In the genomic region with DNA sequence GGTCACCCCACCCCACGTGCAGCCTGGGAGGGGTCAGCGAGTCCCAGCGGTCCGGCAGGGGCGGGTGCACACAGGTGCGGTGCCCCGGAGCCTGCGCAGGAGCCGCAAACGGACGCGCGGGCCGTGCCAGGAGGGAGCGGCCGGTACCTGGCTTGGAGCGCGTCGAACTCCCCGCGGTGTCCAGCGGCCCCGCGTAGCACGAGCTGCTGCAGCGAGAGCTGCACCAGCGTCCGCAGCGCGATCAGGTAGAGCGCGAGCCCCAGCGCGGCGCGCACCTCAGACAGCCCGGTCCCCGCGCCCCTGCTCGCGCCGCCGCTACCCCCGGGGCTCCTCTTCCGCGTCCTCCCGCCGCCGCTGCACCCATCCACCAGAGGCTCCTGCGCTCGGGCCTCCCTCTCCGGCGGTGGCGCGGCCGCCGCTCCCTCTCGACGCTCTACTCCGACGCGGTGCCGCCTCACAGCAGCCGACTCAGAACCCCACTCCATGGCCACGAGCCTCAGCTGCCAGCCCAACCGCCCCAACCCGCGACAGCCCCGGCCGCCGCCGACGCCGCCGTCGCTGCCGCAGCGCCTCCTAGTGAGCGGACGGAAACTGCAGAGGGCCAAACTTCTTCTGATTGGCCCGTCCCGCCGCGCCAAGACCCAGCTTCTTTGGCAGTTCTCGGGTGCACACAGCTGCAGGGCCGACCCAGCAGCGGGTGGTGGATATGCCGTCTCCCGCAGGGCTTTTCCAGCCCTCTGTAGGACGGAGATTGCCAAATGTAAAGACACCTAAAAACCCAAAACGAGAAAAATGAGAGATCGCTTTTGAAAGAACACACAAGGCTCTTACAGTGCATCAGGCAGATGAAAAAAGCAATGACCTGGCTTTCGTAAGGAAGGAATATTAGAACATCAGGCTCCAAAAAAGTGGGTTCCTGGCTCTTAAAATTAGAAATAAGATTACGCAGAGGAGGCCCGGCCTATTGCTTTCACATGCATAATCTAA, we compare ENCODE assay signal across 8 cellular contexts. TPM values are rescaled to one million over a fixed set of nuclear protein-coding genes. Genes with fewer than 3 reads are reported as not detected.
A peak's percentile ranks its signal among the peaks of the same experiment; 100 is the strongest.
DNase-seq lines count a peak whose midpoint lies in the region; ATAC-seq and TF ChIP-seq lines count a peak whose summit lies in the region.

A gene with protein sequence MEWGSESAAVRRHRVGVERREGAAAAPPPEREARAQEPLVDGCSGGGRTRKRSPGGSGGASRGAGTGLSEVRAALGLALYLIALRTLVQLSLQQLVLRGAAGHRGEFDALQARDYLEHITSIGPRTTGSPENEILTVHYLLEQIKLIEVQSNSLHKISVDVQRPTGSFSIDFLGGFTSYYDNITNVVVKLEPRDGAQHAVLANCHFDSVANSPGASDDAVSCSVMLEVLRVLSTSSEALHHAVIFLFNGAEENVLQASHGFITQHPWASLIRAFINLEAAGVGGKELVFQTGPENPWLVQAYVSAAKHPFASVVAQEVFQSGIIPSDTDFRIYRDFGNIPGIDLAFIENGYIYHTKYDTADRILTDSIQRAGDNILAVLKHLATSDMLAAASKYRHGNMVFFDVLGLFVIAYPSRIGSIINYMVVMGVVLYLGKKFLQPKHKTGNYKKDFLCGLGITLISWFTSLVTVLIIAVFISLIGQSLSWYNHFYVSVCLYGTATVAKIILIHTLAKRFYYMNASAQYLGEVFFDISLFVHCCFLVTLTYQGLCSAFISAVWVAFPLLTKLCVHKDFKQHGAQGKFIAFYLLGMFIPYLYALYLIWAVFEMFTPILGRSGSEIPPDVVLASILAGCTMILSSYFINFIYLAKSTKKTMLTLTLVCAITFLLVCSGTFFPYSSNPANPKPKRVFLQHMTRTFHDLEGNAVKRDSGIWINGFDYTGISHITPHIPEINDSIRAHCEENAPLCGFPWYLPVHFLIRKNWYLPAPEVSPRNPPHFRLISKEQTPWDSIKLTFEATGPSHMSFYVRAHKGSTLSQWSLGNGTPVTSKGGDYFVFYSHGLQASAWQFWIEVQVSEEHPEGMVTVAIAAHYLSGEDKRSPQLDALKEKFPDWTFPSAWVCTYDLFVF (minus strand): TSS at position 575 of the 987 bp plus-strand sequence. CDS start 90 bp downstream, at position 485.

- peak within 1 kb of the TSS; percentile 83 for H3K27ac Mint-ChIP-seq in activated B cell treated with CpG ODN at 0.5 μM for 24 hours

- H3K27ac ChIP-seq in caudate nucleus (ENCODE audit: low read depth, low read length), result peak within 1 kb of the TSS; percentile 81

- H3K4me1 Mint-ChIP-seq in activated B cell treated with CpG ODN at 0.5 μM for 24 hours, result peaks cover 33% of the 10 kb centered on the region

- POLR2A ChIA-PET in activated B cell treated with CpG ODN at 0.5 μM for 24 hours (lab: Charles Lee), result interaction anchor here (0.6 to 1.9 kb wide), 8 partner anchors 175 to 1093 kb away, joined by 3 to 8 read pairs (median 3); a partner anchor contains a TSS

- no peaks in the 10 kb centered on the region for H3K9me3 Mint-ChIP-seq in activated B cell treated with CpG ODN at 0.5 μM for 24 hours

- H3K4me3 Mint-ChIP-seq in activated B cell treated with CpG ODN at 0.5 μM for 24 hours, result peak within 1 kb of the TSS; percentile 90

- ATAC-seq in HG03175 (IDR thresholded peaks at IDR 0.05; ENCODE audit: unreplicated experiment), result peak; percentile 78
- peak; percentile 88 for ATAC-seq in activated B cell treated with CpG ODN at 0.5 μM for 24 hours (ENCODE audit: low read depth)

- peak; percentile 86 for TF ChIP-seq POLR2A in GM18951 (IDR thresholded peaks at IDR 0.05; ENCODE audit: extremely low read depth, insufficient read depth, insufficient read length)

- in situ Hi-C loops in GM18951 (cut with MboI; ENCODE audit: low sequenced_read_pairs, unreplicated experiment), result no loop called here

- intact Hi-C loops in activated B cell treated with CpG ODN at 0.5 μM for 24 hours (cut with micrococcal nuclease), result loop anchor here (2.0 to 5.0 kb wide), 8 partner anchors 182 to 1156 kb away; a partner anchor contains a TSS

- H3K36me3 Mint-ChIP-seq in activated B cell treated with CpG ODN at 0.5 μM for 24 hours (ENCODE audit: low read depth), result peaks cover 6% of the 10 kb centered on the region

- TF ChIP-seq CTCF in AG09319 (IDR thresholded peaks at IDR 0.05; ENCODE audit: low read depth, low read length), result peak; percentile 66
- TF ChIP-seq CTCF in activated B cell treated with CpG ODN at 0.5 μM for 24 hours (IDR thresholded peaks at IDR 0.05), result peak; percentile 22

- CTCF ChIA-PET in activated B cell treated with CpG ODN at 0.5 μM for 24 hours (lab: Charles Lee), result interaction anchor here (0.6 to 1.7 kb wide), 16 partner anchors 9 to 1073 kb away, joined by 3 to 7 read pairs (median 3); no protein-coding TSS in a partner anchor

- H3K27me3 Mint-ChIP-seq in activated B cell treated with CpG ODN at 0.5 μM for 24 hours, result no peaks in the 10 kb centered on the region

- peak; percentile 49 for DNase-seq in AG09319 (ENCODE audit: extremely low read depth, low read depth)
- peak; percentile 86 for DNase-seq in NCI-H2227 (lab: John Stamatoyannopoulos, UW; ENCODE audit: unreplicated experiment)
- DNase-seq in activated B cell treated with CpG ODN at 0.5 μM for 24 hours, result peak; percentile 88
- DNase-seq in caudate nucleus (lab: John Stamatoyannopoulos, UW), result peak in 60 of 61 donors; percentile 44 to 96 (median 88)
- peak; percentile 92 for DNase-seq in islet precursor cell
- peak; percentile 85 to 91 (median 87) for DNase-seq in stimulated activated CD4-positive, alpha-beta T cell treated with anti-CD3 and anti-CD28 coated beads, Interleukin-12 subunit alpha, Interleukin-12 subunit beta, amount 100 ng/mL, for 48 hours (ENCODE audit: low read depth in 2 of 3, low spot score in 1 of 3)

RNA-seq across cellular contexts. Expression of the gene that starts here (rescaled TPM):
- 7.3 and 7.5 TPM in 2 replicates for total RNA-seq in activated B cell treated with CpG ODN at 0.5 μM for 24 hours

Comparison
In these comparisons a context has a peak if more than half of its experiments do, and no peak if none do; other contexts are left out.
1. Peak in every context shown above with its lines: DNase-seq, ATAC-seq and H3K27ac ChIP-seq.